Comparison of ENCODE assay signal across 2 cellular contexts in genomic region chr14:103552811-103553210, GRCh38.
TF ChIP-seq lines count a peak whose summit lies in the region.

No MANE protein-coding gene starts in this region.

TF ChIP-seq in IMR-90, 13 proteins besides CTCF, POLR2A, EP300 and RAD21:
- TF ChIP-seq NFE2L2 (IDR thresholded peaks at IDR 0.05; ENCODE audit: low read depth, low read length) (no peak), CHD1 (IDR thresholded peaks at IDR 0.05; ENCODE audit: low read depth, low read length) (no peak), RFX5 (IDR thresholded peaks at IDR 0.05; ENCODE audit: low read depth, low read length) (no peak), RCOR1 (IDR thresholded peaks at IDR 0.05; ENCODE audit: insufficient replicate concordance, low read length) (no peak), MAFK (IDR thresholded peaks at IDR 0.05; ENCODE audit: low read depth, low read length) (no peak), MAZ (IDR thresholded peaks at IDR 0.05; ENCODE audit: borderline replicate concordance, low read depth, low read length) (no peak), SMC3 (IDR thresholded peaks at IDR 0.05; ENCODE audit: low read depth, low read length) (no peak), MXI1 (IDR thresholded peaks at IDR 0.05; ENCODE audit: borderline replicate concordance, low read depth, low read length) (no peak), BHLHE40 (IDR thresholded peaks at IDR 0.05; ENCODE audit: low read depth, low read length) (no peak), USF2 (IDR thresholded peaks at IDR 0.05; ENCODE audit: low read depth, low read length) (no peak)

TF ChIP-seq in GM12891, 5 proteins besides CTCF, POLR2A, EP300 and RAD21:
- no peak for TF ChIP-seq TAF1 (IDR thresholded peaks at IDR 0.05; ENCODE audit: low read depth, low read length)
- no peak for TF ChIP-seq SPI1 (IDR thresholded peaks at IDR 0.05; ENCODE audit: low read depth, low read length)
- no peak for TF ChIP-seq POU2F2 (IDR thresholded peaks at IDR 0.05; ENCODE audit: low read depth, low read length)
- no peak for TF ChIP-seq PAX5 (IDR thresholded peaks at IDR 0.05; ENCODE audit: insufficient read depth, low read length, severe bottlenecking)
- no peak for TF ChIP-seq POLR2AphosphoS5 (IDR thresholded peaks at IDR 0.05; ENCODE audit: low read depth, low read length)
